ENCODE assay signal across 8 cellular contexts in genomic region chrX:133415276-133416105, GRCh38. TPM values are rescaled to one million over a fixed set of nuclear protein-coding genes. Genes with fewer than 3 reads are reported as not detected.
A peak's percentile ranks its signal among the peaks of the same experiment; 100 is the strongest.
DNase-seq lines count a peak whose midpoint lies in the region; ATAC-seq and TF ChIP-seq lines count a peak whose summit lies in the region.

Gene GPC4, minus strand, starts transcription at chrX:133415489. Its CDS starts 524 bp downstream, at chrX:133414965.

- H3K36me3 ChIP-seq in heart left ventricle (no peaks in the 10 kb centered on the region), WERI-Rb-1 (no peaks in the 10 kb centered on the region)

- H3K27ac Mint-ChIP-seq in activated CD8-positive, alpha-beta T cell treated with anti-CD3 and anti-CD28 coated beads for 36 hours: no peak within 1 kb of the TSS

- H3K27me3 Mint-ChIP-seq in activated CD8-positive, alpha-beta T cell treated with anti-CD3 and anti-CD28 coated beads for 36 hours: peaks cover 49% of the 10 kb centered on the region

- TF ChIP-seq POLR2A in heart left ventricle (IDR thresholded peaks at IDR 0.05): peak in 1 of 2 donors; percentile 37

- peak within 1 kb of the TSS; percentile 7 for H3K4me3 Mint-ChIP-seq in activated CD8-positive, alpha-beta T cell treated with anti-CD3 and anti-CD28 coated beads for 36 hours

- H3K4me1 ChIP-seq in heart left ventricle: peaks cover 0 to 5% (median 0%) of the 10 kb centered on the region in 12 donors

- intact Hi-C loops in activated CD8-positive, alpha-beta T cell treated with anti-CD3 and anti-CD28 coated beads for 36 hours (cut with micrococcal nuclease): no loop called here
- intact Hi-C loops in heart left ventricle (cut with DNase I) (no loop called here), posterior vena cava (cut with DNase I) (loop anchor here in 1 of 2 donors (10.0 kb wide), 1 partner anchor 81 kb away; no protein-coding TSS in a partner anchor)

- no peaks in the 10 kb centered on the region for H3K9me3 Mint-ChIP-seq in activated CD8-positive, alpha-beta T cell treated with anti-CD3 and anti-CD28 coated beads for 36 hours

- CTCF ChIA-PET in activated CD8-positive, alpha-beta T cell treated with anti-CD3 and anti-CD28 coated beads for 36 hours (lab: Charles Lee): no interaction called here

- H3K36me3 Mint-ChIP-seq in activated CD8-positive, alpha-beta T cell treated with anti-CD3 and anti-CD28 coated beads for 36 hours (ENCODE audit: low read depth): no peaks in the 10 kb centered on the region

- H3K9me3 ChIP-seq in heart left ventricle (no peaks in the 10 kb centered on the region), WERI-Rb-1 (ENCODE audit: severe bottlenecking) (no peaks in the 10 kb centered on the region)

- H3K27ac ChIP-seq in heart left ventricle (peak within 1 kb of the TSS in 10 of 12 donors; percentile 13 to 85 (median 36)), WERI-Rb-1 (no peak within 1 kb of the TSS)

- 0 to 34% (median 17%) methylated on average over 41 to 89 of the region's 90 CpGs for WGBS in heart left ventricle, 4 donors

- POLR2A ChIA-PET in activated CD8-positive, alpha-beta T cell treated with anti-CD3 and anti-CD28 coated beads for 36 hours (lab: Charles Lee): interaction anchor here (0.6 kb wide), 2 partner anchors 15 to 882 kb away, joined by 3 read pairs; no protein-coding TSS in a partner anchor

- H3K4me1 Mint-ChIP-seq in activated CD8-positive, alpha-beta T cell treated with anti-CD3 and anti-CD28 coated beads for 36 hours (ENCODE audit: low read depth): peaks cover 8% of the 10 kb centered on the region

- peak; percentile 36 for ATAC-seq in HG03175 (IDR thresholded peaks at IDR 0.05; ENCODE audit: unreplicated experiment)
- ATAC-seq in activated CD8-positive, alpha-beta T cell treated with anti-CD3 and anti-CD28 coated beads for 36 hours: peak; percentile 30
- ATAC-seq in heart left ventricle: peak; percentile 39 to 87 (median 82)
- ATAC-seq in GM21526 (IDR thresholded peaks at IDR 0.05; ENCODE audit: low FRiP score, unreplicated experiment): no peak
- no peak for ATAC-seq in HG02798 (IDR thresholded peaks at IDR 0.05; ENCODE audit: poor library complexity, unreplicated experiment)

- H3K27me3 ChIP-seq in heart left ventricle (peaks cover 0 to 75% (median 0%) of the 10 kb centered on the region in 9 donors), WERI-Rb-1 (ENCODE audit: insufficient read depth, low read depth, severe bottlenecking) (peaks cover 61% of the 10 kb centered on the region)

- DNase-seq in COLO829 (ENCODE audit: low spot score): peak; percentile 12
- no peak for DNase-seq in activated CD8-positive, alpha-beta T cell treated with anti-CD3 and anti-CD28 coated beads for 36 hours
- DNase-seq in heart left ventricle: peak; percentile 58 to 69 (median 63)
- peak; percentile 78 for DNase-seq in posterior vena cava (ENCODE audit: low spot score)
- no peak for DNase-seq in WERI-Rb-1

- peak within 1 kb of the TSS; percentile 15 to 68 (median 58) for H3K4me3 ChIP-seq in heart left ventricle
- H3K4me3 ChIP-seq in WERI-Rb-1 (ENCODE audit: low read depth, low read length): no peak within 1 kb of the TSS

- no peak for TF ChIP-seq CTCF in activated CD8-positive, alpha-beta T cell treated with anti-CD3 and anti-CD28 coated beads for 36 hours (IDR thresholded peaks at IDR 0.05)
- no peak for TF ChIP-seq CTCF in heart left ventricle (IDR thresholded peaks at IDR 0.05)
- no peak for TF ChIP-seq CTCF in WERI-Rb-1 (IDR thresholded peaks at IDR 0.05; ENCODE audit: low read depth, low read length)

RNA-seq across cellular contexts. Expression of gene GPC4, which starts in this region (rescaled TPM):
- total RNA-seq in activated CD8-positive, alpha-beta T cell treated with anti-CD3 and anti-CD28 coated beads for 36 hours: not detected
- 1 to 10 TPM; 4.8 to 9.0 (median 7.0) TPM for total RNA-seq in heart left ventricle
- 1 to 10 TPM; 1.6 to 2.1 TPM for polyA plus RNA-seq in heart left ventricle
- total RNA-seq in posterior vena cava: 10 to 100 TPM; 17.3 to 19.2 TPM

Comparison
In these comparisons a context has a peak if more than half of its experiments do, and no peak if none do; other contexts are left out.
1. RNA of gene GPC4 (total RNA-seq): 17.3 to 19.2 TPM in posterior vena cava and 4.8 to 9.0 TPM in heart left ventricle; not detected in activated CD8-positive, alpha-beta T cell treated with anti-CD3 and anti-CD28 coated beads for 36 hours; every median in the first group is over 4 times any median in the second.
2. Peak in ATAC-seq in activated CD8-positive, alpha-beta T cell treated with anti-CD3 and anti-CD28 coated beads for 36 hours; RNA of the gene not detected or under 1 TPM.
3. DNase-seq: peak in COLO829 (single experiment), heart left ventricle (5 of 5) and posterior vena cava (single experiment); none in activated CD8-positive, alpha-beta T cell treated with anti-CD3 and anti-CD28 coated beads for 36 hours (single experiment) and WERI-Rb-1 (single experiment).
4. ATAC-seq: peak in HG03175 (single experiment) and heart left ventricle (4 of 4); none in GM21526 (single experiment) and HG02798 (single experiment).